Comparison of ENCODE assay signal across 1 cellular context in genomic region chr9:70419546-70420266, GRCh38.
TF ChIP-seq lines count a peak whose summit lies in the region.

No MANE protein-coding gene starts in this region.

TF ChIP-seq in HepG2, 621 proteins besides CTCF, POLR2A, EP300 and RAD21 (continued from another document and continues in another):
- TF ChIP-seq ZBTB40 (IDR thresholded peaks at IDR 0.05), result no peak
- no peak for TF ChIP-seq ZBTB40 (CRISPR knock-in tag; IDR thresholded peaks at IDR 0.05)
- TF ChIP-seq ZNF12 (CRISPR knock-in tag; IDR thresholded peaks at IDR 0.05), result no peak
- no peak for TF ChIP-seq THAP9 (CRISPR knock-in tag; IDR thresholded peaks at IDR 0.05; ENCODE audit: borderline replicate concordance)
- no peak for TF ChIP-seq ZNF704 (CRISPR knock-in tag; IDR thresholded peaks at IDR 0.05; ENCODE audit: borderline replicate concordance)
- TF ChIP-seq ZNF235 (CRISPR knock-in tag; IDR thresholded peaks at IDR 0.05; ENCODE audit: borderline replicate concordance), result no peak
- TF ChIP-seq TFDP2 (CRISPR knock-in tag; IDR thresholded peaks at IDR 0.05), result no peak; the same call in 1 of the 2 replicates
- TF ChIP-seq TFAP4 (IDR thresholded peaks at IDR 0.05; ENCODE audit: borderline replicate concordance, low read depth), result no peak
- no peak for TF ChIP-seq GLMP (CRISPR knock-in tag; IDR thresholded peaks at IDR 0.05; ENCODE audit: borderline replicate concordance)
- TF ChIP-seq RXRB (CRISPR knock-in tag; IDR thresholded peaks at IDR 0.05; ENCODE audit: borderline replicate concordance), result no peak
- TF ChIP-seq REXO4 (CRISPR knock-in tag; IDR thresholded peaks at IDR 0.05; ENCODE audit: borderline replicate concordance), result no peak
- no peak for TF ChIP-seq PAX8 (CRISPR knock-in tag; IDR thresholded peaks at IDR 0.05; ENCODE audit: borderline replicate concordance)
- no peak for TF ChIP-seq MAFK (conservative IDR thresholded peaks at IDR 0.05 in 1 of 2, IDR thresholded peaks at IDR 0.05 in 1 of 2; ENCODE audit: low read length in 2 of 2)
- TF ChIP-seq KLF6 (CRISPR knock-in tag; IDR thresholded peaks at IDR 0.05), result peak; percentile 24; the same call in 1 of the 2 replicates
- no peak for TF ChIP-seq ZNF589 (CRISPR knock-in tag; conservative IDR thresholded peaks at IDR 0.05)
- no peak for TF ChIP-seq GATA4 (IDR thresholded peaks at IDR 0.05; ENCODE audit: borderline replicate concordance, low read depth)
- 0 out of 2 replicates have a peak, but pooled peaks have one; percentile 80 for TF ChIP-seq FIP1L1 (IDR thresholded peaks at IDR 0.05; ENCODE audit: borderline replicate concordance, insufficient read depth, low read depth, low read length)
- no peak for TF ChIP-seq ATM (IDR thresholded peaks at IDR 0.05; ENCODE audit: borderline replicate concordance)
- TF ChIP-seq MEIS2 (CRISPR knock-in tag; IDR thresholded peaks at IDR 0.05), result 0 out of 2 replicates have a peak, but pooled peaks have one; percentile 13
- peak; percentile 98 for TF ChIP-seq SSRP1 (CRISPR knock-in tag; IDR thresholded peaks at IDR 0.05)
- no peak for TF ChIP-seq FOSL1 (CRISPR knock-in tag; IDR thresholded peaks at IDR 0.05; ENCODE audit: borderline replicate concordance)
- no peak for TF ChIP-seq AKNA (CRISPR knock-in tag; IDR thresholded peaks at IDR 0.05; ENCODE audit: borderline replicate concordance)
- no peak for TF ChIP-seq IRF1 (CRISPR knock-in tag; IDR thresholded peaks at IDR 0.05; ENCODE audit: low read depth)
- no peak for TF ChIP-seq EHMT2 (IDR thresholded peaks at IDR 0.05; ENCODE audit: borderline replicate concordance, low read depth, low read length)
- TF ChIP-seq CBX1 (IDR thresholded peaks at IDR 0.05; ENCODE audit: low read depth), result no peak
- TF ChIP-seq ZNF747 (CRISPR knock-in tag; IDR thresholded peaks at IDR 0.05; ENCODE audit: borderline replicate concordance), result 0 out of 2 replicates have a peak, but pooled peaks have one; percentile 36
- TF ChIP-seq NAIF1 (CRISPR knock-in tag; IDR thresholded peaks at IDR 0.05; ENCODE audit: borderline replicate concordance), result no peak; the same call in 1 of the 2 replicates
- peak; percentile 97 for TF ChIP-seq ZC3H4 (CRISPR knock-in tag; IDR thresholded peaks at IDR 0.05; ENCODE audit: borderline replicate concordance)
- TF ChIP-seq KAT8 (CRISPR knock-in tag; IDR thresholded peaks at IDR 0.05), result peak; percentile 21
- TF ChIP-seq TCF7 (IDR thresholded peaks at IDR 0.05; ENCODE audit: low read depth), result peak; percentile 69; the same call in 1 of the 2 replicates
